In genomic region chr9:84828101-84828500, GRCh38 we compare ENCODE assay signal across 26 cellular contexts.
DNase-seq lines count a peak whose midpoint lies in the region; ATAC-seq, FAIRE-seq and TF ChIP-seq lines count a peak whose summit lies in the region.
"Had no signal": no experiment of that assay in that cellular context is flagged by ENCODE, and none has a peak within 500 bp of the region (broad histone marks: within the 10 kb centered on the region; RNA-seq: fewer than 3 reads in every experiment).

No MANE protein-coding gene starts in this region.

- H3K27me3 Mint-ChIP-seq in brain, result no peaks in the 10 kb centered on the region

- BruUV-seq in HepG2 (replicated peaks; lab: Mats Ljungman, UMichigan), result no TSS peak

- no peaks in the 10 kb centered on the region for H3K9me3 ChIP-seq in HepG2 (ENCODE audit: low read length)
- no peaks in the 10 kb centered on the region for H3K9me3 ChIP-seq in right lobe of liver
- no peaks in the 10 kb centered on the region for H3K9me3 ChIP-seq in esophagus squamous epithelium
- H3K9me3 ChIP-seq in body of pancreas, result no peaks in the 10 kb centered on the region
- H3K9me3 ChIP-seq: A549; BLaER1 treated with 17β-estradiol and CSF1 and Interleukin-3, amounts not matched to agents 10 nM and 100 nM; MG63; SJCRH30 had no signal

- WGBS in HepG2 (ENCODE audit: low lambda C conversion rate), result 2% methylated on average over 2 of the region's 2 CpGs
- WGBS in right lobe of liver (ENCODE audit: insufficient coverage, low coverage, low lambda C conversion rate, missing lambda C conversion rate), result 70% methylated on average over 2 of the region's 2 CpGs
- WGBS in esophagus squamous epithelium, 2 donors, result 57 to 65% methylated on average over 2 of the region's 2 CpGs
- WGBS in body of pancreas, 2 donors, result 75 to 77% methylated on average over 2 of the region's 2 CpGs

- H3K4me3 Mint-ChIP-seq in brain, result no peak overlapping the region
- H3K4me3 Mint-ChIP-seq: CD4-positive, alpha-beta T cell; GM23338; H9 had no signal

- CTCF ChIA-PET in HepG2 (lab: Yijun Ruan, JAX; ENCODE audit: low intra/inter-chr PET ratio, low total read pairs), result no interaction called here

- H3K4me2 ChIP-seq in HepG2 (ENCODE audit: low read depth, low read length), result no peak overlapping the region
- H3K4me2 ChIP-seq: A549; BLaER1 treated with 17β-estradiol and CSF1 and Interleukin-3, amounts not matched to agents 10 nM and 100 nM; GM23338; PC-9 had no signal

- H3K9ac ChIP-seq in HepG2 (ENCODE audit: insufficient read depth, low read depth, low read length), result no peak overlapping the region
- H3K9ac ChIP-seq: BLaER1 treated with 17β-estradiol and CSF1 and Interleukin-3, amounts not matched to agents 10 nM and 100 nM had no signal

- ATAC-seq in HepG2 (no peak), right lobe of liver (no peak), body of pancreas (no peak), left lobe of liver (no peak)
- ATAC-seq: A549, GM12878, GM23338 had no signal

- no peaks in the 10 kb centered on the region for H3K9me3 Mint-ChIP-seq in brain
- H3K9me3 Mint-ChIP-seq: CD4-positive, alpha-beta T cell; GM23338; H9 had no signal

- H3K36me3 ChIP-seq in HepG2 (replicated peaks in 1 of 2; ENCODE audit: control insufficient read depth in 1 of 2, insufficient read depth in 2 of 2, low read length in 2 of 2) (no peaks in the 10 kb centered on the region), right lobe of liver (no peaks in the 10 kb centered on the region), esophagus squamous epithelium (no peaks in the 10 kb centered on the region), body of pancreas (replicated peaks in 1 of 2; ENCODE audit: insufficient read depth in 1 of 2, low read depth in 2 of 2) (no peaks in the 10 kb centered on the region)
- H3K36me3 ChIP-seq: BLaER1 treated with 17β-estradiol and CSF1 and Interleukin-3, amounts not matched to agents 10 nM and 100 nM; MG63; SJCRH30 had no signal

- no peaks in the 10 kb centered on the region for H4K20me1 ChIP-seq in HepG2 (ENCODE audit: insufficient read depth, low read length)
- H4K20me1 ChIP-seq: BLaER1 treated with 17β-estradiol and CSF1 and Interleukin-3, amounts not matched to agents 10 nM and 100 nM had no signal

- H3K27ac ChIP-seq in HepG2 (ENCODE audit: extremely low read length, insufficient read depth, low read length), result no peak overlapping the region
- H3K27ac ChIP-seq in right lobe of liver, result no peak overlapping the region
- H3K27ac ChIP-seq in esophagus squamous epithelium, result no peak overlapping the region
- no peak overlapping the region for H3K27ac ChIP-seq in body of pancreas
- H3K27ac ChIP-seq: A549; BLaER1 treated with 17β-estradiol and CSF1 and Interleukin-3, amounts not matched to agents 10 nM and 100 nM; PC-9; SJCRH30 had no signal

- TF ChIP-seq RAD21 in HepG2 (CRISPR knock-in tag; IDR thresholded peaks at IDR 0.05), result no peak

- intact Hi-C loops in HepG2 (cut with micrococcal nuclease; ENCODE audit: unreplicated experiment) (no loop called here), right lobe of liver (cut with DNase I) (no loop called here), esophagus squamous epithelium (cut with DNase I) (no loop called here), body of pancreas (cut with DNase I) (no loop called here)

- peak overlapping the region in 3 of 5 experiments; percentile 76 to 84 (median 84) for H3K27ac Mint-ChIP-seq in brain
- H3K27ac Mint-ChIP-seq: CD4-positive, alpha-beta T cell; GM23338; H9 had no signal

- POLR2A ChIA-PET in HepG2 (lab: Yijun Ruan, JAX), result no interaction called here

- FAIRE-seq in HepG2 (lab: Jason Lieb, UNC), result no peak
- FAIRE-seq: A549, GM12878, HTR-8/SVneo had no signal

- H3K4me3 ChIP-seq in HepG2 (replicated peaks in 1 of 3; ENCODE audit: insufficient read depth in 1 of 3, low read depth in 2 of 3, low read length in 3 of 3) (no peak overlapping the region), right lobe of liver (no peak overlapping the region), esophagus squamous epithelium (no peak overlapping the region), body of pancreas (no peak overlapping the region)
- H3K4me3 ChIP-seq: A549; BLaER1 treated with 17β-estradiol and CSF1 and Interleukin-3, amounts not matched to agents 10 nM and 100 nM; GM12878; GM23338; MG63; PC-9; SJCRH30 had no signal

- H3K4me1 Mint-ChIP-seq in brain, result peaks cover 64% of the 10 kb centered on the region

- H3K36me3 Mint-ChIP-seq in brain, result no peaks in the 10 kb centered on the region

- DNase-seq in HepG2 (ENCODE audit: low spot score), result no peak
- no peak for DNase-seq in right lobe of liver
- DNase-seq in NCI-H774 (lab: John Stamatoyannopoulos, UW), result peak; percentile 11
- no peak for DNase-seq in esophagus squamous epithelium (lab: John Stamatoyannopoulos, UW)
- DNase-seq in body of pancreas, result no peak
- DNase-seq in left lobe of liver (ENCODE audit: low spot score), result no peak
- DNase-seq: AML-193; CD4-positive, alpha-beta T cell; DMS79; EL; GDM1; H9; KG1; MG63; NCI-H1436; NCI-H187 treated with DMSO at 0.1 percent for 48 hours; NCI-H2227 treated with DMSO at 0.1 percent for 48 hours; NCI-H526 treated with DMSO at 0.1 percent for 48 hours; PC-9; SJCRH30 had no signal

- TF ChIP-seq POLR2A in HepG2 (IDR thresholded peaks at IDR 0.05; ENCODE audit: insufficient read depth in 1 of 2, low read depth in 2 of 2, low read length in 2 of 2) (no peak), right lobe of liver (IDR thresholded peaks at IDR 0.05) (no peak), esophagus squamous epithelium (IDR thresholded peaks at IDR 0.05) (no peak), body of pancreas (IDR thresholded peaks at IDR 0.05) (no peak)

- H3K79me2 ChIP-seq in HepG2 (ENCODE audit: insufficient read depth, low read length), result no peaks in the 10 kb centered on the region

- H2AFZ ChIP-seq in HepG2 (ENCODE audit: low read length), result no peak overlapping the region
- H2AFZ ChIP-seq: PC-9 had no signal

- no peak for TF ChIP-seq CTCF in HepG2 (CRISPR knock-in tag; IDR thresholded peaks at IDR 0.05)
- TF ChIP-seq CTCF in right lobe of liver (IDR thresholded peaks at IDR 0.05), result no peak
- no peak for TF ChIP-seq CTCF in brain (conservative IDR thresholded peaks at IDR 0.05)
- no peak for TF ChIP-seq CTCF in esophagus squamous epithelium (IDR thresholded peaks at IDR 0.05)
- TF ChIP-seq CTCF in body of pancreas (IDR thresholded peaks at IDR 0.05), result no peak

- TF ChIP-seq EP300 in HepG2 (IDR thresholded peaks at IDR 0.05; ENCODE audit: low read depth in 2 of 2, low read length in 2 of 2), result no peak
- TF ChIP-seq EP300 in HepG2 (CRISPR knock-in tag; IDR thresholded peaks at IDR 0.05; ENCODE audit: borderline replicate concordance), result no peak

- H3K4me1 ChIP-seq in HepG2 (ENCODE audit: insufficient read depth, low read length), result no peaks in the 10 kb centered on the region
- no peaks in the 10 kb centered on the region for H3K4me1 ChIP-seq in right lobe of liver
- peaks cover 0 to 38% (median 4%) of the 10 kb centered on the region in 3 donors for H3K4me1 ChIP-seq in esophagus squamous epithelium
- H3K4me1 ChIP-seq in body of pancreas, result no peaks in the 10 kb centered on the region
- H3K4me1 ChIP-seq: A549; BLaER1 treated with 17β-estradiol and CSF1 and Interleukin-3, amounts not matched to agents 10 nM and 100 nM; SJCRH30 had no signal

- in situ Hi-C loops in HepG2 (cut with HindIII; ENCODE audit: extremely low pct_ligation_motif_present, low pct_unique_long_range_greater_than_20kb), result no loop called here

- no peaks in the 10 kb centered on the region for H3K27me3 ChIP-seq in HepG2 (ENCODE audit: control insufficient read depth in 1 of 2, insufficient read depth in 2 of 2, low read length in 2 of 2)
- H3K27me3 ChIP-seq in right lobe of liver, result no peaks in the 10 kb centered on the region
- H3K27me3 ChIP-seq in esophagus squamous epithelium, result no peaks in the 10 kb centered on the region
- no peaks in the 10 kb centered on the region for H3K27me3 ChIP-seq in body of pancreas
- H3K27me3 ChIP-seq: BLaER1 treated with 17β-estradiol and CSF1 and Interleukin-3, amounts not matched to agents 10 nM and 100 nM; MG63 had no signal

TF ChIP-seq in HepG2, 621 proteins besides CTCF, POLR2A, EP300 and RAD21:
- no peak for TF ChIP-seq ZNF230 (CRISPR knock-in tag; IDR thresholded peaks at IDR 0.05)
- TF ChIP-seq PHB2 (IDR thresholded peaks at IDR 0.05; ENCODE audit: partially characterized antibody), result no peak
- no peak for TF ChIP-seq ATF7-NPFF (CRISPR knock-in tag; IDR thresholded peaks at IDR 0.05; ENCODE audit: low read depth)
- TF ChIP-seq RFX1 (IDR thresholded peaks at IDR 0.05), result peak; percentile 31; the same call in 1 of the 2 replicates
